10 cellular contexts compared by ENCODE assay signal in genomic region chr13:33918199-33918932, GRCh38.
DNase-seq lines count a peak whose midpoint lies in the region; TF ChIP-seq lines count a peak whose summit lies in the region.
"Had no signal": no experiment of that assay in that cellular context is flagged by ENCODE, and none has a peak within 500 bp of the region (broad histone marks: within the 10 kb centered on the region; RNA-seq: fewer than 3 reads in every experiment).

No MANE protein-coding gene starts in this region.

- no peaks in the 10 kb centered on the region for H3K79me2 ChIP-seq in GM23248 (ENCODE audit: insufficient read depth)

- peaks cover 15% of the 10 kb centered on the region; the same call in 1 of the 2 replicates for H3F3A ChIP-seq in GM23248 (ENCODE audit: insufficient read depth)

- in situ Hi-C loops in GM23248 (cut with MboI): no loop called here

- no peaks in the 10 kb centered on the region for H3K27me3 Mint-ChIP-seq in chondrocyte (ENCODE audit: low read depth)
- H3K27me3 Mint-ChIP-seq in nephron progenitor cell (ENCODE audit: low read depth, poor library complexity): no peaks in the 10 kb centered on the region
- H3K27me3 Mint-ChIP-seq: activated naive CD8-positive, alpha-beta T cell treated with anti-CD3 and anti-CD28 coated beads, Interleukin-2, amount 50 U/mL, for 24 hours had no signal

- H3K27ac ChIP-seq in GM23248: peak overlapping the region; percentile 26

- TF ChIP-seq CTCF in chondrocyte (IDR thresholded peaks at IDR 0.05) (no peak), nephron progenitor cell (IDR thresholded peaks at IDR 0.05) (no peak)

- peaks cover 18% of the 10 kb centered on the region for H3K4me1 ChIP-seq in GM23248 (ENCODE audit: insufficient read depth)

- H3K4me3 Mint-ChIP-seq in chondrocyte (ENCODE audit: unreplicated experiment): no peak overlapping the region
- H3K4me3 Mint-ChIP-seq in nephron progenitor cell: no peak overlapping the region
- H3K4me3 Mint-ChIP-seq: activated naive CD8-positive, alpha-beta T cell treated with anti-CD3 and anti-CD28 coated beads, Interleukin-2, amount 50 U/mL, for 24 hours had no signal

- H3K4me1 Mint-ChIP-seq in chondrocyte (ENCODE audit: low read depth) (peaks cover 10% of the 10 kb centered on the region), nephron progenitor cell (peaks cover 24% of the 10 kb centered on the region)
- H3K4me1 Mint-ChIP-seq: activated naive CD8-positive, alpha-beta T cell treated with anti-CD3 and anti-CD28 coated beads, Interleukin-2, amount 50 U/mL, for 24 hours had no signal

- H3K27me3 ChIP-seq in GM23248 (replicated peaks; ENCODE audit: insufficient read depth): no peaks in the 10 kb centered on the region

- peak overlapping the region; percentile 9; the same call in 1 of the 2 replicates for H3K4me3 ChIP-seq in GM23248

- no peaks in the 10 kb centered on the region for H3K9me3 Mint-ChIP-seq in chondrocyte (ENCODE audit: low read depth)
- no peaks in the 10 kb centered on the region for H3K9me3 Mint-ChIP-seq in nephron progenitor cell
- H3K9me3 Mint-ChIP-seq: activated naive CD8-positive, alpha-beta T cell treated with anti-CD3 and anti-CD28 coated beads, Interleukin-2, amount 50 U/mL, for 24 hours had no signal

- H2AFZ ChIP-seq in GM23248: peak overlapping the region; percentile 17; the same call in 1 of the 2 replicates

- peak overlapping the region; percentile 63 for H3K4me2 ChIP-seq in GM23248 (ENCODE audit: unreplicated experiment)

- no peak overlapping the region for H3K9ac ChIP-seq in GM23248

- H3K36me3 Mint-ChIP-seq in chondrocyte (ENCODE audit: low read depth): no peaks in the 10 kb centered on the region
- H3K36me3 Mint-ChIP-seq in nephron progenitor cell (ENCODE audit: low read depth): no peaks in the 10 kb centered on the region

- no peaks in the 10 kb centered on the region for H3K36me3 ChIP-seq in GM23248 (ENCODE audit: low read depth)

- H3K27ac Mint-ChIP-seq in chondrocyte (ENCODE audit: unreplicated experiment): peak overlapping the region; percentile 54
- peak overlapping the region; percentile 59 for H3K27ac Mint-ChIP-seq in nephron progenitor cell
- H3K27ac Mint-ChIP-seq: activated naive CD8-positive, alpha-beta T cell treated with anti-CD3 and anti-CD28 coated beads, Interleukin-2, amount 50 U/mL, for 24 hours had no signal

- H3K9me2 ChIP-seq in GM23248 (ENCODE audit: insufficient read depth): no peaks in the 10 kb centered on the region

- 14 to 16% methylated on average over 7 of the region's 7 CpGs for WGBS in GM23248 (ENCODE audit: low coverage in 1 of 2, low lambda C conversion rate in 2 of 2, missing lambda C conversion rate in 2 of 2), 2 experiments

- no peaks in the 10 kb centered on the region for H4K20me1 ChIP-seq in GM23248 (ENCODE audit: insufficient read depth)

- DNase-seq in GM23248: peak; percentile 94
- peak; percentile 25 for DNase-seq in NCI-H446 treated with DMSO at 0.1 percent for 48 hours (lab: John Stamatoyannopoulos, UW)
- DNase-seq in chondrocyte (ENCODE audit: low spot score): no peak
- no peak for DNase-seq in nephron progenitor cell
- DNase-seq in HUDEP-2 (lab: John Stamatoyannopoulos, UW; ENCODE audit: unreplicated experiment in 76 of 76): no peak
- no peak for DNase-seq in stimulated activated CD4-positive, alpha-beta T cell treated with anti-CD3 and anti-CD28 coated beads, Interleukin-4, amount 100 ng/mL, for 4 hours
- no peak for DNase-seq in SHP77 treated with DMSO at 0.1 percent for 48 hours (lab: John Stamatoyannopoulos, UW)
- DNase-seq in ecto neural progenitor cell (ENCODE audit: low spot score): no peak
- DNase-seq: activated naive CD8-positive, alpha-beta T cell treated with anti-CD3 and anti-CD28 coated beads, Interleukin-2, amount 50 U/mL, for 24 hours; NCI-H187 treated with DMSO at 0.1 percent for 48 hours had no signal

- H3K9me3 ChIP-seq in GM23248 (ENCODE audit: low read depth): no peaks in the 10 kb centered on the region

Comparison
In these comparisons a context has a peak if more than half of its experiments do, and no peak if none do; other contexts are left out.
1. DNase-seq: peak in GM23248 (single experiment) and NCI-H446 treated with DMSO at 0.1 percent for 48 hours (single experiment); none in chondrocyte (single experiment), nephron progenitor cell (single experiment), HUDEP-2 (0 of 76), stimulated activated CD4-positive, alpha-beta T cell treated with anti-CD3 and anti-CD28 coated beads, Interleukin-4, amount 100 ng/mL, for 4 hours (0 of 2), SHP77 treated with DMSO at 0.1 percent for 48 hours (single experiment) and ecto neural progenitor cell (single experiment).